15 cellular contexts compared by ENCODE assay signal in genomic region chr12:108298761-108299275, GRCh38. TPM values are rescaled to one million over a fixed set of nuclear protein-coding genes. Genes with fewer than 3 reads are reported as not detected.
"Had no signal": no experiment of that assay in that cellular context is flagged by ENCODE, and none has a peak within 500 bp of the region (broad histone marks: within the 10 kb centered on the region; RNA-seq: fewer than 3 reads in every experiment).

No MANE protein-coding gene starts in this region.

- DNase-seq: activated B cell treated with CpG ODN at 0.5 μM for 24 hours; activated CD4-positive, alpha-beta T cell treated with anti-CD3 and anti-CD28 coated beads, Interleukin-2, amount 50 U/mL, for 1 hour; activated naive CD8-positive, alpha-beta T cell treated with anti-CD3 and anti-CD28 coated beads for 36 hours; activated T-cell treated with anti-CD3 and anti-CD28 coated beads, Interleukin-2, amount 50 U/mL, for 48 hours; amygdala; central memory CD4-positive, alpha-beta T cell; hippocampal formation; mesendoderm; nephron progenitor cell; right lobe of liver; SJCRH30; stimulated activated CD4-positive, alpha-beta T cell treated with anti-CD3 and anti-CD28 coated beads, Interleukin-1b, Interleukin-23, amount 100 ng/mL, for 48 hours; stomach; testis had no signal

- H3K9me3 Mint-ChIP-seq: activated B cell treated with CpG ODN at 0.5 μM for 24 hours; activated naive CD8-positive, alpha-beta T cell treated with anti-CD3 and anti-CD28 coated beads for 36 hours; nephron progenitor cell had no signal

- H3K4me3 ChIP-seq: right lobe of liver, SJCRH30, stomach, testis had no signal

- H3K36me3 ChIP-seq: right lobe of liver, SJCRH30, stomach had no signal

- H3K4me3 Mint-ChIP-seq: activated B cell treated with CpG ODN at 0.5 μM for 24 hours; activated naive CD8-positive, alpha-beta T cell treated with anti-CD3 and anti-CD28 coated beads for 36 hours; brain; nephron progenitor cell had no signal

- H3K4me1 ChIP-seq: right lobe of liver, SJCRH30 had no signal

- H3K27ac ChIP-seq: right lobe of liver, SJCRH30, testis had no signal

- H3K27ac Mint-ChIP-seq: activated B cell treated with CpG ODN at 0.5 μM for 24 hours; activated naive CD8-positive, alpha-beta T cell treated with anti-CD3 and anti-CD28 coated beads for 36 hours; nephron progenitor cell had no signal

- H3K4me1 Mint-ChIP-seq: activated B cell treated with CpG ODN at 0.5 μM for 24 hours; activated naive CD8-positive, alpha-beta T cell treated with anti-CD3 and anti-CD28 coated beads for 36 hours had no signal

- H3K36me3 Mint-ChIP-seq: activated naive CD8-positive, alpha-beta T cell treated with anti-CD3 and anti-CD28 coated beads for 36 hours; brain had no signal

- H3K9me3 ChIP-seq: right lobe of liver, SJCRH30, stomach, testis had no signal

- H3K27me3 ChIP-seq: right lobe of liver, testis had no signal

RNA-seq across cellular contexts. Expression of gene CMKLR1, which starts 40.3 kb away (rescaled TPM):
- total RNA-seq: activated naive CD8-positive, alpha-beta T cell treated with anti-CD3 and anti-CD28 coated beads for 36 hours had no signal
